In genomic region chr7:21939136-21939857, GRCh38 we compare ENCODE assay signal across 9 cellular contexts. TPM values are rescaled to one million over a fixed set of nuclear protein-coding genes. Genes with fewer than 3 reads are reported as not detected.
DNase-seq lines count a peak whose midpoint lies in the region; ATAC-seq and TF ChIP-seq lines count a peak whose summit lies in the region.
"Had no signal": no experiment of that assay in that cellular context is flagged by ENCODE, and none has a peak within 500 bp of the region (broad histone marks: within the 10 kb centered on the region; RNA-seq: fewer than 3 reads in every experiment).

No MANE protein-coding gene starts in this region.

- WGBS in lung, 2 donors = 41 to 53% methylated on average over 4 of the region's 4 CpGs

- peak overlapping the region in 1 of 2 donors; percentile 26 for H3K27ac ChIP-seq in lung (ENCODE audit: low read depth in 1 of 2, low read length in 1 of 2)

- peak overlapping the region; percentile 9 for H3K4me3 Mint-ChIP-seq in activated CD8-positive, alpha-beta T cell treated with anti-CD3 and anti-CD28 coated beads, Interleukin-2, amount 10 ng/mL, durations not matched to agents 7 days and 5 days

- no peaks in the 10 kb centered on the region for H3K36me3 ChIP-seq in lung (ENCODE audit: control insufficient read depth in 2 of 2, insufficient read depth in 2 of 2, low read length in 2 of 2)
- peaks cover 48% of the 10 kb centered on the region for H3K36me3 ChIP-seq in MG63

- peak overlapping the region; percentile 73 for H3K27ac Mint-ChIP-seq in activated CD8-positive, alpha-beta T cell treated with anti-CD3 and anti-CD28 coated beads, Interleukin-2, amount 10 ng/mL, durations not matched to agents 7 days and 5 days

- no peak for TF ChIP-seq CTCF in lung (IDR thresholded peaks at IDR 0.05; ENCODE audit: control extremely low read depth, extremely low read depth)

- H3K9me3 ChIP-seq in lung (ENCODE audit: control insufficient read depth in 2 of 2, insufficient read depth in 1 of 2, low read length in 1 of 2) = no peaks in the 10 kb centered on the region
- H3K9me3 ChIP-seq in MG63 = peaks cover 26% of the 10 kb centered on the region

- no peaks in the 10 kb centered on the region for H3K27me3 Mint-ChIP-seq in activated CD8-positive, alpha-beta T cell treated with anti-CD3 and anti-CD28 coated beads, Interleukin-2, amount 10 ng/mL, durations not matched to agents 7 days and 5 days (ENCODE audit: low read depth)

- H3K9me3 Mint-ChIP-seq in activated CD8-positive, alpha-beta T cell treated with anti-CD3 and anti-CD28 coated beads, Interleukin-2, amount 10 ng/mL, durations not matched to agents 7 days and 5 days (ENCODE audit: insufficient read depth) = peaks cover 11% of the 10 kb centered on the region

- DNase-seq in DMS153 treated with DMSO at 0.1 percent for 48 hours (lab: John Stamatoyannopoulos, UW; ENCODE audit: unreplicated experiment) (peak; percentile 86), lung (ENCODE audit: low spot score) (peak; percentile 50), AG08396 (ENCODE audit: low spot score) (no peak), MG63 (no peak), amygdala (lab: John Stamatoyannopoulos, UW) (no peak)
- peak; percentile 35 for DNase-seq in activated CD8-positive, alpha-beta T cell treated with anti-CD3 and anti-CD28 coated beads, Interleukin-2, amount 10 ng/mL, durations not matched to agents 7 days and 5 days

- H3K4me1 Mint-ChIP-seq in activated CD8-positive, alpha-beta T cell treated with anti-CD3 and anti-CD28 coated beads, Interleukin-2, amount 10 ng/mL, durations not matched to agents 7 days and 5 days (ENCODE audit: low read depth) = peaks cover 63% of the 10 kb centered on the region

- H3K4me1 ChIP-seq in lung (ENCODE audit: control insufficient read depth in 2 of 2, insufficient read depth in 2 of 2, low read length in 2 of 2) = peaks cover 6 to 23% of the 10 kb centered on the region in 2 donors

- no peaks in the 10 kb centered on the region for H3K27me3 ChIP-seq in lung (ENCODE audit: control insufficient read depth, insufficient read depth)
- no peaks in the 10 kb centered on the region for H3K27me3 ChIP-seq in MG63

- H3K36me3 Mint-ChIP-seq in activated CD8-positive, alpha-beta T cell treated with anti-CD3 and anti-CD28 coated beads, Interleukin-2, amount 10 ng/mL, durations not matched to agents 7 days and 5 days (ENCODE audit: low read depth) = peaks cover 66% of the 10 kb centered on the region

- ATAC-seq in GM19351 (IDR thresholded peaks at IDR 0.05; ENCODE audit: unreplicated experiment) (peak; percentile 74), HG03342 (IDR thresholded peaks at IDR 0.05; ENCODE audit: unreplicated experiment) (peak; percentile 62), lung (ENCODE audit: insufficient read depth, low FRiP score) (peak; percentile 42)
- peak; percentile 32 for ATAC-seq in activated CD8-positive, alpha-beta T cell treated with anti-CD3 and anti-CD28 coated beads, Interleukin-2, amount 10 ng/mL, durations not matched to agents 7 days and 5 days

- H3K4me3 ChIP-seq in lung (no peak overlapping the region), MG63 (no peak overlapping the region)
- H3K4me3 ChIP-seq: HAP-1 had no signal

- CTCF ChIA-PET in activated CD8-positive, alpha-beta T cell treated with anti-CD3 and anti-CD28 coated beads, Interleukin-2, amount 10 ng/mL, durations not matched to agents 7 days and 5 days (lab: Charles Lee) = no interaction called here

- POLR2A ChIA-PET in activated CD8-positive, alpha-beta T cell treated with anti-CD3 and anti-CD28 coated beads, Interleukin-2, amount 10 ng/mL, durations not matched to agents 7 days and 5 days (lab: Charles Lee) = interaction anchor here (0.8 kb wide), 1 partner anchor 474 kb away, joined by 3 read pairs; no protein-coding TSS in a partner anchor

RNA-seq across cellular contexts. Expression of gene CDCA7L, which starts 6.4 kb away (rescaled TPM):
- 10 to 100 TPM; 66.4 to 67.9 TPM for total RNA-seq in activated CD8-positive, alpha-beta T cell treated with anti-CD3 and anti-CD28 coated beads, Interleukin-2, amount 10 ng/mL, durations not matched to agents 7 days and 5 days
- total RNA-seq in lung = 10 to 100 TPM; 25.7 to 51.1 TPM
- 10 to 100 TPM in 1 of 2 donors, 1 to 10 TPM in 1; 9.8 to 17.3 TPM for polyA plus RNA-seq in lung
- 94.0 and 118 TPM in 2 replicates for total RNA-seq in MG63 (2014; rRNA removed; shearing (Covaris generic); ENCODE audit: low replicate concordance)

Comparison
In these comparisons a context has a peak if more than half of its experiments do, and no peak if none do; other contexts are left out.
1. DNase-seq: peak in DMS153 treated with DMSO at 0.1 percent for 48 hours (single experiment), activated CD8-positive, alpha-beta T cell treated with anti-CD3 and anti-CD28 coated beads, Interleukin-2, amount 10 ng/mL, durations not matched to agents 7 days and 5 days (single experiment) and lung (single experiment); none in AG08396 (single experiment), MG63 (single experiment) and amygdala (0 of 56).
2. Peak in every context shown above with its lines, with median percentiles within 50 percentile points of each other: ATAC-seq.